In the genomic region with DNA sequence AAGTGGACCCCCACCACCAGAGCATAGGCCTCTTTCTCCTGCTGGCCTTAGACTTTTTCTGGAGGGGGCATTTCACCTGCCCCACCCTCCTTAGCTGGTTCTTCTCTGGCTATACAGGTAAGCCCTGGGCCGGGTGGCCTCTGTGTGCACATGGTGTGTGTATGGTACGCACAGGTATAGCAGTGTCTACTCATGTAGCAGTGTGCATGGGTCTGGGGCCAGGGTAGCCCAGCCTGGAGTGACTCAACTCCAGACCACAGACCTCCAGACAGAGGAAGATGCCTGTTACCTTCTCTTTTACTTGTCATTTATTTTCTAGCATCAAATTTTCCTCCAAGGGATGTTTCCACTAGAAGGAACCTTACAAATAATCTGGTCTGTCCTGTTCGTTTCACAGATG, we compare ENCODE assay signal across 20 cellular contexts. TPM values are rescaled to one million over a fixed set of nuclear protein-coding genes. Genes with fewer than 3 reads are reported as not detected.
DNase-seq lines count a peak whose midpoint lies in the region; ATAC-seq and TF ChIP-seq lines count a peak whose summit lies in the region.
"Had no signal": no experiment of that assay in that cellular context is flagged by ENCODE, and none has a peak within 500 bp of the region (broad histone marks: within the 10 kb centered on the region; RNA-seq: fewer than 3 reads in every experiment).

No MANE protein-coding gene starts in this region.

- no peak overlapping the region for H3K4me3 Mint-ChIP-seq in activated B cell treated with CpG ODN at 0.5 μM for 24 hours
- H3K4me3 Mint-ChIP-seq: CD4-positive, alpha-beta memory T cell had no signal

- H3K9ac ChIP-seq in neuronal stem cell (ENCODE audit: low read depth, low read length, poor library complexity) = no peak overlapping the region
- H3K9ac ChIP-seq: GM23248 had no signal

- H3K79me1 ChIP-seq in neuronal stem cell (ENCODE audit: low read depth, low read length) = no peaks in the 10 kb centered on the region

- peak overlapping the region; percentile 41 to 44 for H3K27ac ChIP-seq in right atrium auricular region
- no peak overlapping the region for H3K27ac ChIP-seq in left ventricle myocardium inferior (replicated peaks)
- no peak overlapping the region for H3K27ac ChIP-seq in neuronal stem cell (replicated peaks; ENCODE audit: low read length)
- H3K27ac ChIP-seq in caudate nucleus (ENCODE audit: low read depth, low read length) = no peak overlapping the region
- H3K27ac ChIP-seq: C4-2B, GM23248 had no signal

- H4K8ac ChIP-seq in neuronal stem cell (ENCODE audit: low read depth, low read length) = no peak overlapping the region

- DNase-seq in right atrium auricular region (ENCODE audit: low spot score) (no peak), left ventricle myocardium inferior (no peak), activated B cell treated with CpG ODN at 0.5 μM for 24 hours (no peak), neuronal stem cell (ENCODE audit: low spot score) (no peak), T-helper 2 cell (no peak), caudate nucleus (lab: John Stamatoyannopoulos, UW) (no peak), COLO829 (ENCODE audit: low spot score) (no peak)
- DNase-seq: 8988T; AML-193; CD4-positive, alpha-beta memory T cell; COR-L47; DMS153; DMS79 treated with DMSO at 0.1 percent for 48 hours; EL; GM23248; H7; IMR-90; KG1 had no signal

- no peaks in the 10 kb centered on the region for H3K27me3 ChIP-seq in right atrium auricular region
- H3K27me3 ChIP-seq in left ventricle myocardium inferior (ENCODE audit: low read depth) = peaks cover 3% of the 10 kb centered on the region
- peaks cover 0 to 34% (median 5%) of the 10 kb centered on the region in 3 experiments for H3K27me3 ChIP-seq in neuronal stem cell (ENCODE audit: control insufficient read depth in 3 of 3, insufficient read depth in 3 of 3, low read depth in 1 of 3, low read length in 3 of 3)

- H3K14ac ChIP-seq in neuronal stem cell (ENCODE audit: low read length) = no peak overlapping the region

- intact Hi-C loops in left ventricle myocardium inferior (cut with micrococcal nuclease) (no loop called here), activated B cell treated with CpG ODN at 0.5 μM for 24 hours (cut with micrococcal nuclease) (no loop called here)

- H3K36me3 Mint-ChIP-seq in activated B cell treated with CpG ODN at 0.5 μM for 24 hours (ENCODE audit: low read depth) = no peaks in the 10 kb centered on the region
- H3K36me3 Mint-ChIP-seq: CD4-positive, alpha-beta memory T cell had no signal

- no peak overlapping the region for H3K18ac ChIP-seq in neuronal stem cell (ENCODE audit: low read length)

- POLR2A ChIA-PET in activated B cell treated with CpG ODN at 0.5 μM for 24 hours (lab: Charles Lee) = interaction anchor here (1.6 kb wide), 1 partner anchor 9 kb away, joined by 4 read pairs; no protein-coding TSS in a partner anchor

- peaks cover 69% of the 10 kb centered on the region for H3K4me1 Mint-ChIP-seq in activated B cell treated with CpG ODN at 0.5 μM for 24 hours
- H3K4me1 Mint-ChIP-seq: CD4-positive, alpha-beta memory T cell had no signal

- H3K4ac ChIP-seq in neuronal stem cell (ENCODE audit: low read length) = no peak overlapping the region

- peaks cover 0 to 29% of the 10 kb centered on the region in 2 donors for H3K4me1 ChIP-seq in right atrium auricular region
- peaks cover 26% of the 10 kb centered on the region for H3K4me1 ChIP-seq in left ventricle myocardium inferior
- H3K4me1 ChIP-seq in neuronal stem cell (ENCODE audit: control insufficient read depth in 2 of 2, insufficient read depth in 1 of 2, low read depth in 1 of 2, low read length in 2 of 2) = peaks cover 0 to 16% of the 10 kb centered on the region in 2 donors

- H2BK15ac ChIP-seq in neuronal stem cell (ENCODE audit: low read length) = no peak overlapping the region

- H3K27me3 Mint-ChIP-seq in activated B cell treated with CpG ODN at 0.5 μM for 24 hours = peaks cover 8% of the 10 kb centered on the region

- no peak overlapping the region for H2BK120ac ChIP-seq in neuronal stem cell (ENCODE audit: low read depth, low read length)

- no peak overlapping the region for H2BK12ac ChIP-seq in neuronal stem cell (ENCODE audit: low read length)

- H4K91ac ChIP-seq in neuronal stem cell (ENCODE audit: low read depth, low read length, poor library complexity) = no peak overlapping the region

- H2AK5ac ChIP-seq in neuronal stem cell (ENCODE audit: low read depth, low read length) = peak overlapping the region; percentile 20

- CTCF ChIA-PET in activated B cell treated with CpG ODN at 0.5 μM for 24 hours (lab: Charles Lee) = interaction anchor here (1.0 kb wide), 1 partner anchor 32 kb away, joined by 4 read pairs; no protein-coding TSS in a partner anchor

- ATAC-seq in activated B cell treated with CpG ODN at 0.5 μM for 24 hours (ENCODE audit: low read depth) = no peak

- no peak overlapping the region for H3K4me3 ChIP-seq in right atrium auricular region
- H3K4me3 ChIP-seq in left ventricle myocardium inferior = no peak overlapping the region
- no peak overlapping the region for H3K4me3 ChIP-seq in neuronal stem cell (ENCODE audit: low read length in 2 of 2)
- H3K4me3 ChIP-seq: GM23248 had no signal

- H2BK5ac ChIP-seq in neuronal stem cell (ENCODE audit: low read length) = no peak overlapping the region

- H3K9me3 Mint-ChIP-seq in activated B cell treated with CpG ODN at 0.5 μM for 24 hours = no peaks in the 10 kb centered on the region
- H3K9me3 Mint-ChIP-seq: CD4-positive, alpha-beta memory T cell had no signal

- TF ChIP-seq CTCF in right atrium auricular region (IDR thresholded peaks at IDR 0.05) (no peak), left ventricle myocardium inferior (IDR thresholded peaks at IDR 0.05; ENCODE audit: borderline replicate concordance) (no peak), activated B cell treated with CpG ODN at 0.5 μM for 24 hours (IDR thresholded peaks at IDR 0.05) (no peak)

- no peak overlapping the region for H2AFZ ChIP-seq in neuronal stem cell (ENCODE audit: low read length)
- H2AFZ ChIP-seq: GM23248 had no signal

- peak overlapping the region; percentile 27 for H3K27ac Mint-ChIP-seq in activated B cell treated with CpG ODN at 0.5 μM for 24 hours
- H3K27ac Mint-ChIP-seq: CD4-positive, alpha-beta memory T cell had no signal

- whole genome bisulfite sequencing in neuronal stem cell (ENCODE audit: extremely low coverage in 2 of 2, insufficient read length in 2 of 2, insufficient replicate concordance in 1 of 2), 2 donors = no CpG with 5 or more reads among the region's 3 CpGs

- no peak overlapping the region for H3K4me2 ChIP-seq in neuronal stem cell (ENCODE audit: insufficient read depth, low read length, poor library complexity, severe bottlenecking)

- no peak overlapping the region for H3K23ac ChIP-seq in neuronal stem cell (ENCODE audit: low read depth, low read length, poor library complexity)

- H3K36me3 ChIP-seq in right atrium auricular region (no peaks in the 10 kb centered on the region), left ventricle myocardium inferior (no peaks in the 10 kb centered on the region), neuronal stem cell (replicated peaks in 1 of 2; ENCODE audit: control insufficient read depth in 2 of 2, insufficient read depth in 2 of 2, low read length in 2 of 2) (no peaks in the 10 kb centered on the region)

- no peaks in the 10 kb centered on the region for H3K9me3 ChIP-seq in right atrium auricular region
- no peaks in the 10 kb centered on the region for H3K9me3 ChIP-seq in left ventricle myocardium inferior (replicated peaks)
- no peaks in the 10 kb centered on the region for H3K9me3 ChIP-seq in neuronal stem cell (replicated peaks in 1 of 2; ENCODE audit: control insufficient read depth in 2 of 2, insufficient read depth in 1 of 2, low read depth in 1 of 2, low read length in 2 of 2)

RNA-seq across cellular contexts. Expression of a gene that starts 6.9 kb away (rescaled TPM):
- total RNA-seq in right atrium auricular region (100 to 1,000 TPM in 1 of 2 donors, 10 to 100 TPM in 1; 74.6 to 166 TPM), left ventricle myocardium inferior (2.6 TPM), activated B cell treated with CpG ODN at 0.5 μM for 24 hours (0.42 and 0.81 TPM in 2 replicates)
- 0.21 TPM for polyA plus RNA-seq in neuronal stem cell (2013, experiment 1 of 2)
- polyA plus RNA-seq in neuronal stem cell (2013, experiment 2 of 2) = 0.28 TPM
- total RNA-seq: CD4-positive, alpha-beta memory T cell; GM23248; HT-29; IMR-90 had no signal
- polyA plus RNA-seq: CD4-positive, alpha-beta memory T cell; GM23248; IMR-90 had no signal

Comparison
In these comparisons a context has a peak if more than half of its experiments do, and no peak if none do; other contexts are left out.
1. H3K27ac ChIP-seq: peak in right atrium auricular region (2 of 2); none in left ventricle myocardium inferior (single experiment), neuronal stem cell (single experiment) and caudate nucleus (single experiment).
2. RNA of a gene that starts 6.9 kb away (total RNA-seq): 74.6 to 166 TPM in right atrium auricular region; 2.6 TPM in left ventricle myocardium inferior (single experiment) and 0.42 to 0.81 TPM in activated B cell treated with CpG ODN at 0.5 μM for 24 hours; every median in the first group is over 10 times any median in the second.